ENCODE assay signal across 1 cellular context in the genomic region with DNA sequence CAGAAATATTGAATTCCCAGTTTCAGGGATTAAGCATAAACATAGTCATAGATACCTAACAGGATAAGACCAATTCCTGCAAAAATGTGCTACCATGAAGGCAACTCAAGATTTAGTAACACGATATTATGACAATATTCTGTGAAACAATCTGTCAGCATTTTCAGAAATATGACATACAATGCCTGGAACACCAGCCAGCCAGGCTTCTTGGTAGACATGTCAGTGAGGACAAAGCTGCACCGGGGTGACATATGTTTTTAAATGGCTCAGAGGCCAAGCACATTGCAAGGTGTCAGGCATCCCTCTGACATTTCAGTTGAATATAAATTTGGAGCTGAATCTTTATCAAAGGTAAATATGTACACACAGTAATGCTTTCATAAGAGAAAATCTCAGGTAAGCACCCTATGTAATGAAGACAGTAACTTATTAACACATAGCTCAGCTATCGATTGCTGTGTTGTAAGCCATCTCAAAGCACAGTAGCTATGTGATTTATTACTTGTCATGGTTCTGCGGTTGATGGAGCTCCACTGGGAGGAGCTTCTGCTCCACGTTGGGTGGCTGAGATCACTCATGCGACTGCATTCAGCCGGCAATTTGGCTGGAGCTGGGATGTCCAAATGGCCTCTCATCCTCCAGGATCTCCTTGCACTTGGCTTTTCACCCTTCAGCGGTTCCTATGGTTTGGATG.
TF ChIP-seq lines count a peak whose summit lies in the region.

No MANE protein-coding gene starts in this region.

TF ChIP-seq in H1, 55 proteins besides CTCF, POLR2A, EP300 and RAD21 (continued from another document):
- TF ChIP-seq ATF2 (IDR thresholded peaks at IDR 0.05; ENCODE audit: low read length): no peak
- TF ChIP-seq SP4 (IDR thresholded peaks at IDR 0.05; ENCODE audit: low read length): no peak
- TF ChIP-seq RXRA (IDR thresholded peaks at IDR 0.05; ENCODE audit: insufficient read depth, low read depth, low read length): no peak
TF ChIP-seq in H1: peak in this region for 0.
